In the genomic region with DNA sequence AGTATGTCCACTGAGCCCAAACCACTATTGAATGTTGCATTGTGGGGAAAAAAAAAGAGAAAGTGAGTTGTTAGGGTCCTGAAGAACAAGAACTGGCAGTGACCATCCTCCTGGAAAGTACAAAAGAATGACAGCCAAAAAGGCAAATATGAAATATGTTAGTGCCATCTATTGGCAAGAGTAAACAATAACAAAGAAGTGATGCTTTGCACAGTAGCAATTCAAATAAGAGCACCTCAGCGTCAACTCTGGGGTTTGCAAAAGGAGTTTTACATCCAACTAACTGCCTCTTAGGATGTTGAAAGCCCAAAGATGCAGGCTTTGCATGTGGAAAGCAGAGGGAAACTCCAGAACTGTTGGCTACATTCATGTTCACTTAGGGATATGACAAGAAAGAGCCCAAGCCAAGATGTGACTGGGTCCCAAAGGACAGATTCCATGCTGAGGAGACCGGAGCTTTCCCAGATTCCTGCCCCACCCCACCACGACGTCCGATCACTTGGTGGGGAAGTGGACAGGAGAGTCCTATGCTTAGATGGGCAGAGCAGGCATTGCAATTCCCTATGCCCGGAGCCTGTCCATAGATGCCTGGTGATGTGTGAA, we compare ENCODE assay signal across 1 cellular context.
TF ChIP-seq lines count a peak whose summit lies in the region.

No MANE protein-coding gene starts in this region.

TF ChIP-seq in IMR-90, 13 proteins besides CTCF, POLR2A, EP300 and RAD21:
- no peak for TF ChIP-seq USF2 (IDR thresholded peaks at IDR 0.05; ENCODE audit: low read depth, low read length)
- TF ChIP-seq SMC3 (IDR thresholded peaks at IDR 0.05; ENCODE audit: low read depth, low read length): peak; percentile 37; the same call in 1 of the 2 replicates
- no peak for TF ChIP-seq MXI1 (IDR thresholded peaks at IDR 0.05; ENCODE audit: borderline replicate concordance, low read depth, low read length)
- no peak for TF ChIP-seq FOS (IDR thresholded peaks at IDR 0.05; ENCODE audit: low read depth, low read length)
- no peak for TF ChIP-seq CHD1 (IDR thresholded peaks at IDR 0.05; ENCODE audit: low read depth, low read length)
- TF ChIP-seq MAFK (IDR thresholded peaks at IDR 0.05; ENCODE audit: low read depth, low read length): no peak
